3 cellular contexts compared by ENCODE assay signal in the genomic region with DNA sequence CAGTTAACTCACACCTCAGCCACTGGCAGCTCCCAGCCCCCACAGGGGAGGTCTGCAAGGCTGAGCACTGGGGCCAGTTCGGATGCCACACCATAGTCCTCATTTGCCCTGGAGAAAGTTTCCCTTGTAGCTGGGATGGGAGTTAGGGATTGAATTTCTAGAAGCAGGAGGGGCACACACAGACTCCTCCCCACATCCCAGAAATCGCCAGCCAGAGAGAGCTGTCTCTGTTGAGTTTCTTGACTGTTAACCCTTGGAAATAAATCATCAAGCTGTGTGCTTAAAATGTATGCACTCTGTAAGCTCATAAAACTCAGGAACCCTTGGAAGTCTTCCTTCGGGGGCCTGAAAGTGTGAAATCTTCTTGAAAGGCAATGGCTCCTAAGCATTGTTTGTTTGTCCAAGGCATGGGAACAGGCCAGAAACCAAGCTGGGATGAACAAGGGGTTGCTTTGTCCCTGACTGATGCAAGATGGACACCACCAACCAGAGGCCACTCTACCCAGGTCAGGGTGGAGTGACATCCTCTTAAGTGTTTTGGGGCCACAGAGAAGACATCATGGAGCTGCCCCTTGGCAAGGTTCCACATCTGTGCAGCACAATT.
TF ChIP-seq lines count a peak whose summit lies in the region.

No MANE protein-coding gene starts in this region.

TF ChIP-seq in SK-N-SH treated with all-trans-retinoic acid at 6 μM for 48 hours, 23 proteins besides CTCF, POLR2A, EP300 and RAD21:
- TF ChIP-seq RARB (CRISPR knock-in tag; IDR thresholded peaks at IDR 0.05) (no peak), CSDC2 (CRISPR knock-in tag; IDR thresholded peaks at IDR 0.05) (no peak), ARNTL (CRISPR knock-in tag; IDR thresholded peaks at IDR 0.05; ENCODE audit: borderline replicate concordance, low read depth) (no peak), ZFP3 (CRISPR knock-in tag; IDR thresholded peaks at IDR 0.05) (no peak), ZNF70 (CRISPR knock-in tag; IDR thresholded peaks at IDR 0.05) (no peak), TOX (CRISPR knock-in tag; IDR thresholded peaks at IDR 0.05; ENCODE audit: borderline replicate concordance) (no peak), ZFP30 (CRISPR knock-in tag; IDR thresholded peaks at IDR 0.05) (no peak), BACH2 (CRISPR knock-in tag; IDR thresholded peaks at IDR 0.05; ENCODE audit: borderline replicate concordance) (no peak), ZNF8 (CRISPR knock-in tag; IDR thresholded peaks at IDR 0.05) (no peak), SNAI2 (CRISPR knock-in tag; IDR thresholded peaks at IDR 0.05) (no peak), ESRRG (CRISPR knock-in tag; IDR thresholded peaks at IDR 0.05) (no peak), ISL1 (CRISPR knock-in tag; IDR thresholded peaks at IDR 0.05) (no peak), ZNF565 (CRISPR knock-in tag; conservative IDR thresholded peaks at IDR 0.05; ENCODE audit: low read depth) (no peak), PPARA (CRISPR knock-in tag; IDR thresholded peaks at IDR 0.05; ENCODE audit: borderline replicate concordance) (no peak), ZC3H10 (CRISPR knock-in tag; IDR thresholded peaks at IDR 0.05) (no peak), GLIS3 (CRISPR knock-in tag; IDR thresholded peaks at IDR 0.05) (no peak)
- TF ChIP-seq, protein P1, sequence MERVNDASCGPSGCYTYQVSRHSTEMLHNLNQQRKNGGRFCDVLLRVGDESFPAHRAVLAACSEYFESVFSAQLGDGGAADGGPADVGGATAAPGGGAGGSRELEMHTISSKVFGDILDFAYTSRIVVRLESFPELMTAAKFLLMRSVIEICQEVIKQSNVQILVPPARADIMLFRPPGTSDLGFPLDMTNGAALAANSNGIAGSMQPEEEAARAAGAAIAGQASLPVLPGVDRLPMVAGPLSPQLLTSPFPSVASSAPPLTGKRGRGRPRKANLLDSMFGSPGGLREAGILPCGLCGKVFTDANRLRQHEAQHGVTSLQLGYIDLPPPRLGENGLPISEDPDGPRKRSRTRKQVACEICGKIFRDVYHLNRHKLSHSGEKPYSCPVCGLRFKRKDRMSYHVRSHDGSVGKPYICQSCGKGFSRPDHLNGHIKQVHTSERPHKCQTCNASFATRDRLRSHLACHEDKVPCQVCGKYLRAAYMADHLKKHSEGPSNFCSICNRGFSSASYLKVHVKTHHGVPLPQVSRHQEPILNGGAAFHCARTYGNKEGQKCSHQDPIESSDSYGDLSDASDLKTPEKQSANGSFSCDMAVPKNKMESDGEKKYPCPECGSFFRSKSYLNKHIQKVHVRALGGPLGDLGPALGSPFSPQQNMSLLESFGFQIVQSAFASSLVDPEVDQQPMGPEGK (CRISPR knock-in tag; IDR thresholded peaks at IDR 0.05; ENCODE audit: borderline replicate concordance) = no peak
- TF ChIP-seq, protein P2, sequence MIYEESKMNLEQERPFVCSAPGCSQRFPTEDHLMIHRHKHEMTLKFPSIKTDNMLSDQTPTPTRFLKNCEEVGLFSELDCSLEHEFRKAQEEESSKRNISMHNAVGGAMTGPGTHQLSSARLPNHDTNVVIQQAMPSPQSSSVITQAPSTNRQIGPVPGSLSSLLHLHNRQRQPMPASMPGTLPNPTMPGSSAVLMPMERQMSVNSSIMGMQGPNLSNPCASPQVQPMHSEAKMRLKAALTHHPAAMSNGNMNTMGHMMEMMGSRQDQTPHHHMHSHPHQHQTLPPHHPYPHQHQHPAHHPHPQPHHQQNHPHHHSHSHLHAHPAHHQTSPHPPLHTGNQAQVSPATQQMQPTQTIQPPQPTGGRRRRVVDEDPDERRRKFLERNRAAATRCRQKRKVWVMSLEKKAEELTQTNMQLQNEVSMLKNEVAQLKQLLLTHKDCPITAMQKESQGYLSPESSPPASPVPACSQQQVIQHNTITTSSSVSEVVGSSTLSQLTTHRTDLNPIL (CRISPR knock-in tag; IDR thresholded peaks at IDR 0.05; ENCODE audit: low read depth) = no peak
- TF ChIP-seq, protein P3, sequence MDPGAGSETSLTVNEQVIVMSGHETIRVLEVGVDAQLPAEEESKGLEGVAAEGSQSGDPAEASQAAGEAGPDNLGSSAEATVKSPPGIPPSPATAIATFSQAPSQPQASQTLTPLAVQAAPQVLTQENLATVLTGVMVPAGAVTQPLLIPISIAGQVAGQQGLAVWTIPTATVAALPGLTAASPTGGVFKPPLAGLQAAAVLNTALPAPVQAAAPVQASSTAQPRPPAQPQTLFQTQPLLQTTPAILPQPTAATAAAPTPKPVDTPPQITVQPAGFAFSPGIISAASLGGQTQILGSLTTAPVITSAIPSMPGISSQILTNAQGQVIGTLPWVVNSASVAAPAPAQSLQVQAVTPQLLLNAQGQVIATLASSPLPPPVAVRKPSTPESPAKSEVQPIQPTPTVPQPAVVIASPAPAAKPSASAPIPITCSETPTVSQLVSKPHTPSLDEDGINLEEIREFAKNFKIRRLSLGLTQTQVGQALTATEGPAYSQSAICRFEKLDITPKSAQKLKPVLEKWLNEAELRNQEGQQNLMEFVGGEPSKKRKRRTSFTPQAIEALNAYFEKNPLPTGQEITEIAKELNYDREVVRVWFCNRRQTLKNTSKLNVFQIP (CRISPR knock-in tag; IDR thresholded peaks at IDR 0.05; ENCODE audit: borderline replicate concordance, low read depth) = no peak

TF ChIP-seq in SK-N-SH, 30 proteins besides CTCF, POLR2A, EP300 and RAD21:
- no peak for TF ChIP-seq RFX5 (IDR thresholded peaks at IDR 0.05; ENCODE audit: low read length)
- no peak for TF ChIP-seq POLR2AphosphoS5 (IDR thresholded peaks at IDR 0.05; ENCODE audit: low read depth, low read length)
- TF ChIP-seq FOXJ3 (CRISPR knock-in tag; IDR thresholded peaks at IDR 0.05) = no peak
- TF ChIP-seq, protein P4, sequence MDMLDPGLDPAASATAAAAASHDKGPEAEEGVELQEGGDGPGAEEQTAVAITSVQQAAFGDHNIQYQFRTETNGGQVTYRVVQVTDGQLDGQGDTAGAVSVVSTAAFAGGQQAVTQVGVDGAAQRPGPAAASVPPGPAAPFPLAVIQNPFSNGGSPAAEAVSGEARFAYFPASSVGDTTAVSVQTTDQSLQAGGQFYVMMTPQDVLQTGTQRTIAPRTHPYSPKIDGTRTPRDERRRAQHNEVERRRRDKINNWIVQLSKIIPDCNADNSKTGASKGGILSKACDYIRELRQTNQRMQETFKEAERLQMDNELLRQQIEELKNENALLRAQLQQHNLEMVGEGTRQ (IDR thresholded peaks at IDR 0.05; ENCODE audit: borderline replicate concordance, low read depth, low read length) = no peak
- TF ChIP-seq CHD2 (IDR thresholded peaks at IDR 0.05; ENCODE audit: low read length, partially characterized antibody) = no peak
- TF ChIP-seq GATA2 (CRISPR knock-in tag; IDR thresholded peaks at IDR 0.05) = no peak
- TF ChIP-seq FOXM1 (IDR thresholded peaks at IDR 0.05; ENCODE audit: low read depth) = no peak
- no peak for TF ChIP-seq ELF1 (IDR thresholded peaks at IDR 0.05)
- no peak for TF ChIP-seq RCOR1 (IDR thresholded peaks at IDR 0.05; ENCODE audit: low read length)
- no peak for TF ChIP-seq MEF2A (IDR thresholded peaks at IDR 0.05; ENCODE audit: borderline replicate concordance, low read depth)
- TF ChIP-seq, protein P5, sequence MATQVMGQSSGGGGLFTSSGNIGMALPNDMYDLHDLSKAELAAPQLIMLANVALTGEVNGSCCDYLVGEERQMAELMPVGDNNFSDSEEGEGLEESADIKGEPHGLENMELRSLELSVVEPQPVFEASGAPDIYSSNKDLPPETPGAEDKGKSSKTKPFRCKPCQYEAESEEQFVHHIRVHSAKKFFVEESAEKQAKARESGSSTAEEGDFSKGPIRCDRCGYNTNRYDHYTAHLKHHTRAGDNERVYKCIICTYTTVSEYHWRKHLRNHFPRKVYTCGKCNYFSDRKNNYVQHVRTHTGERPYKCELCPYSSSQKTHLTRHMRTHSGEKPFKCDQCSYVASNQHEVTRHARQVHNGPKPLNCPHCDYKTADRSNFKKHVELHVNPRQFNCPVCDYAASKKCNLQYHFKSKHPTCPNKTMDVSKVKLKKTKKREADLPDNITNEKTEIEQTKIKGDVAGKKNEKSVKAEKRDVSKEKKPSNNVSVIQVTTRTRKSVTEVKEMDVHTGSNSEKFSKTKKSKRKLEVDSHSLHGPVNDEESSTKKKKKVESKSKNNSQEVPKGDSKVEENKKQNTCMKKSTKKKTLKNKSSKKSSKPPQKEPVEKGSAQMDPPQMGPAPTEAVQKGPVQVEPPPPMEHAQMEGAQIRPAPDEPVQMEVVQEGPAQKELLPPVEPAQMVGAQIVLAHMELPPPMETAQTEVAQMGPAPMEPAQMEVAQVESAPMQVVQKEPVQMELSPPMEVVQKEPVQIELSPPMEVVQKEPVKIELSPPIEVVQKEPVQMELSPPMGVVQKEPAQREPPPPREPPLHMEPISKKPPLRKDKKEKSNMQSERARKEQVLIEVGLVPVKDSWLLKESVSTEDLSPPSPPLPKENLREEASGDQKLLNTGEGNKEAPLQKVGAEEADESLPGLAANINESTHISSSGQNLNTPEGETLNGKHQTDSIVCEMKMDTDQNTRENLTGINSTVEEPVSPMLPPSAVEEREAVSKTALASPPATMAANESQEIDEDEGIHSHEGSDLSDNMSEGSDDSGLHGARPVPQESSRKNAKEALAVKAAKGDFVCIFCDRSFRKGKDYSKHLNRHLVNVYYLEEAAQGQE (IDR thresholded peaks at IDR 0.05; ENCODE audit: low read depth, low read length) = no peak
- TF ChIP-seq, protein P6, sequence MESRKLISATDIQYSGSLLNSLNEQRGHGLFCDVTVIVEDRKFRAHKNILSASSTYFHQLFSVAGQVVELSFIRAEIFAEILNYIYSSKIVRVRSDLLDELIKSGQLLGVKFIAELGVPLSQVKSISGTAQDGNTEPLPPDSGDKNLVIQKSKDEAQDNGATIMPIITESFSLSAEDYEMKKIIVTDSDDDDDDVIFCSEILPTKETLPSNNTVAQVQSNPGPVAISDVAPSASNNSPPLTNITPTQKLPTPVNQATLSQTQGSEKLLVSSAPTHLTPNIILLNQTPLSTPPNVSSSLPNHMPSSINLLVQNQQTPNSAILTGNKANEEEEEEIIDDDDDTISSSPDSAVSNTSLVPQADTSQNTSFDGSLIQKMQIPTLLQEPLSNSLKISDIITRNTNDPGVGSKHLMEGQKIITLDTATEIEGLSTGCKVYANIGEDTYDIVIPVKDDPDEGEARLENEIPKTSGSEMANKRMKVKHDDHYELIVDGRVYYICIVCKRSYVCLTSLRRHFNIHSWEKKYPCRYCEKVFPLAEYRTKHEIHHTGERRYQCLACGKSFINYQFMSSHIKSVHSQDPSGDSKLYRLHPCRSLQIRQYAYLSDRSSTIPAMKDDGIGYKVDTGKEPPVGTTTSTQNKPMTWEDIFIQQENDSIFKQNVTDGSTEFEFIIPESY (IDR thresholded peaks at IDR 0.05; ENCODE audit: borderline replicate concordance, low read depth) = no peak
TF ChIP-seq in SK-N-SH: peak in this region for 0.

TF ChIP-seq in H1, 55 proteins besides CTCF, POLR2A, EP300 and RAD21:
- TF ChIP-seq SP2 (IDR thresholded peaks at IDR 0.05; ENCODE audit: low read length) (no peak), HDAC6 (IDR thresholded peaks at IDR 0.05; ENCODE audit: low read depth, low read length) (no peak), PHF8 (conservative IDR thresholded peaks at IDR 0.05; ENCODE audit: low read depth, low read length) (no peak), KDM4A (IDR thresholded peaks at IDR 0.05; ENCODE audit: low read depth, low read length, severe bottlenecking) (no peak), ZNF274 (IDR thresholded peaks at IDR 0.05; ENCODE audit: borderline replicate concordance, extremely low read depth, low read length) (no peak), NANOG (IDR thresholded peaks at IDR 0.05; ENCODE audit: insufficient read depth, low read depth, low read length, poor library complexity, severe bottlenecking) (no peak), SUZ12 (IDR thresholded peaks at IDR 0.05; ENCODE audit: low read length) (no peak), RXRA (IDR thresholded peaks at IDR 0.05; ENCODE audit: insufficient read depth, low read depth, low read length) (no peak), EZH2 (IDR thresholded peaks at IDR 0.05; ENCODE audit: low read depth, low read length, severe bottlenecking) (no peak), SP4 (IDR thresholded peaks at IDR 0.05; ENCODE audit: low read length) (no peak), GTF2F1 (IDR thresholded peaks at IDR 0.05; ENCODE audit: borderline replicate concordance, low read depth, low read length) (no peak), CBX8 (IDR thresholded peaks at IDR 0.05; ENCODE audit: borderline replicate concordance, low read depth, low read length) (no peak), KDM5A (IDR thresholded peaks at IDR 0.05; ENCODE audit: low read length) (no peak), HDAC2 (IDR thresholded peaks at IDR 0.05; ENCODE audit: borderline replicate concordance in 1 of 2, low read depth in 2 of 2, low read length in 2 of 2) (no peak)
- TF ChIP-seq, protein P7, sequence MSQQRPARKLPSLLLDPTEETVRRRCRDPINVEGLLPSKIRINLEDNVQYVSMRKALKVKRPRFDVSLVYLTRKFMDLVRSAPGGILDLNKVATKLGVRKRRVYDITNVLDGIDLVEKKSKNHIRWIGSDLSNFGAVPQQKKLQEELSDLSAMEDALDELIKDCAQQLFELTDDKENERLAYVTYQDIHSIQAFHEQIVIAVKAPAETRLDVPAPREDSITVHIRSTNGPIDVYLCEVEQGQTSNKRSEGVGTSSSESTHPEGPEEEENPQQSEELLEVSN (IDR thresholded peaks at IDR 0.05) = no peak
